10 cellular contexts compared by ENCODE assay signal in the genomic region with DNA sequence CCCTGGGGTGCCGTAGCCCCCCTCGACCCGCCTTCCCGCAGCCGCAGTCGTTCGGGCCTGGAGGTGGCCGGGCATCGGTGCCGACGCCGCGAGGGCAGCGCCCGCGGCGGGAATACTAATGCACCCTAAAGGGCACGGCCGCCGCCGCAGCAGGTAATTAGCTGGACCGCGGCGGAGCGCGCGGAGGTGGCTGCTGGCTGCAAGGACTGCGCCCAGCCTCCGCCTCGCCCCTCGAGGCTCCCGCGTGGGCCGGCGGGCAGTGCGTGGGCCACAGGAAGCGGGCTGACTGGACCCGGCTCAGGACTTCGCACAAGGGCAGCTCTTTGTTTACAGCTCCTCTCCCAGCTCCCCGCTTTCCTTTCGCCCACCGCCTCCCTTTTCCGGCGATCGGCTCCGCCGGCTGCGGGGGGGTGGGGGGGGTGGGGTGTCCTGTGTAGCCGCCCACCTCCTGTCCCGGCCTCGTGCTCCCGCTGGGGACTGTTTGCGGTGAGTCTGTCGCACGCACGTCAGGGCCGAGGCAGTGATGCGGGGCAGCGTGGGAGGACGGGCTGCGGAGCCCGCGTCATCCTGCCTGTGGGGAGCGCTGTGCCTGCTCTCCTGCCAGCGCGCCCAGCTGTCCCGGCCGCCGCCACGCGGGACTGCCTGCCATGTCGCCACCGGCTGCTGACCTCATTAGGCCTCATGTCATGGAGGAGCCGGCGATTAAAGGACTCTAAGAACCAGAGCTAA. TPM values are rescaled to one million over a fixed set of nuclear protein-coding genes. Genes with fewer than 3 reads are reported as not detected.
A peak's percentile ranks its signal among the peaks of the same experiment; 100 is the strongest.
DNase-seq lines count a peak whose midpoint lies in the region; ATAC-seq and TF ChIP-seq lines count a peak whose summit lies in the region.
"Had no signal": no experiment of that assay in that cellular context is flagged by ENCODE, and none has a peak within 500 bp of the region (broad histone marks: within the 10 kb centered on the region; RNA-seq: fewer than 3 reads in every experiment).

No MANE protein-coding gene starts in this region.

- intact Hi-C loops in activated T-helper 1 cell treated with anti-CD3 and anti-CD28 coated beads, Interleukin-12 subunit alpha, Interleukin-12 subunit beta, Interleukin-2, Interleukin-4 antibody, amounts not matched to agents 30 ng/mL and 10 ng/mL and 1 ng/mL, durations not matched to agents 14 hours and 24 hours and 36 hours (cut with micrococcal nuclease): no loop called here
- intact Hi-C loops in posterior vena cava (cut with DNase I): no loop called here

- H3K27ac ChIP-seq in cardiac muscle cell: no peak overlapping the region
- H3K27ac ChIP-seq in effector memory CD4-positive, alpha-beta T cell (ENCODE audit: insufficient read depth, low read length, poor library complexity, severe bottlenecking): no peak overlapping the region
- H3K27ac ChIP-seq: neutrophil had no signal

- DNase-seq in AG09309 (ENCODE audit: low read depth) (no peak), cardiac muscle cell (ENCODE audit: low read depth in 1 of 2, low spot score in 1 of 2) (peak; percentile 56 to 57), posterior vena cava (ENCODE audit: low spot score) (peak; percentile 86), activated gamma-delta T cell (lab: John Stamatoyannopoulos, UW) (no peak)
- no peak for DNase-seq in activated T-helper 1 cell treated with anti-CD3 and anti-CD28 coated beads, Interleukin-12 subunit alpha, Interleukin-12 subunit beta, Interleukin-2, Interleukin-4 antibody, amounts not matched to agents 30 ng/mL and 10 ng/mL and 1 ng/mL, durations not matched to agents 14 hours and 24 hours and 36 hours (ENCODE audit: low spot score)
- DNase-seq in effector memory CD4-positive, alpha-beta T cell: no peak

- ATAC-seq in GM18502 (IDR thresholded peaks at IDR 0.05; ENCODE audit: poor library complexity, unreplicated experiment) (peak; percentile 82), HG03095 (IDR thresholded peaks at IDR 0.05; ENCODE audit: unreplicated experiment) (peak; percentile 66)

- no peaks in the 10 kb centered on the region for H3K9me3 Mint-ChIP-seq in activated T-helper 1 cell treated with anti-CD3 and anti-CD28 coated beads, Interleukin-12 subunit alpha, Interleukin-12 subunit beta, Interleukin-2, Interleukin-4 antibody, amounts not matched to agents 30 ng/mL and 10 ng/mL and 1 ng/mL, durations not matched to agents 14 hours and 24 hours and 36 hours

- peak overlapping the region; percentile 11 for H3K27ac Mint-ChIP-seq in activated T-helper 1 cell treated with anti-CD3 and anti-CD28 coated beads, Interleukin-12 subunit alpha, Interleukin-12 subunit beta, Interleukin-2, Interleukin-4 antibody, amounts not matched to agents 30 ng/mL and 10 ng/mL and 1 ng/mL, durations not matched to agents 14 hours and 24 hours and 36 hours

- no peaks in the 10 kb centered on the region for H3K36me3 ChIP-seq in cardiac muscle cell
- H3K36me3 ChIP-seq in effector memory CD4-positive, alpha-beta T cell (ENCODE audit: control insufficient read depth, insufficient read depth, low read length): no peaks in the 10 kb centered on the region
- H3K36me3 ChIP-seq: neutrophil had no signal

- H3K36me3 Mint-ChIP-seq in activated T-helper 1 cell treated with anti-CD3 and anti-CD28 coated beads, Interleukin-12 subunit alpha, Interleukin-12 subunit beta, Interleukin-2, Interleukin-4 antibody, amounts not matched to agents 30 ng/mL and 10 ng/mL and 1 ng/mL, durations not matched to agents 14 hours and 24 hours and 36 hours (ENCODE audit: low read depth): no peaks in the 10 kb centered on the region

- H3K4me1 ChIP-seq in cardiac muscle cell (ENCODE audit: low read depth): peaks cover 7% of the 10 kb centered on the region
- no peaks in the 10 kb centered on the region for H3K4me1 ChIP-seq in effector memory CD4-positive, alpha-beta T cell (ENCODE audit: control insufficient read depth, insufficient read depth, low read length, poor library complexity, severe bottlenecking)

- H3K4me3 Mint-ChIP-seq in activated T-helper 1 cell treated with anti-CD3 and anti-CD28 coated beads, Interleukin-12 subunit alpha, Interleukin-12 subunit beta, Interleukin-2, Interleukin-4 antibody, amounts not matched to agents 30 ng/mL and 10 ng/mL and 1 ng/mL, durations not matched to agents 14 hours and 24 hours and 36 hours: no peak overlapping the region

- H3K4me1 Mint-ChIP-seq in activated T-helper 1 cell treated with anti-CD3 and anti-CD28 coated beads, Interleukin-12 subunit alpha, Interleukin-12 subunit beta, Interleukin-2, Interleukin-4 antibody, amounts not matched to agents 30 ng/mL and 10 ng/mL and 1 ng/mL, durations not matched to agents 14 hours and 24 hours and 36 hours (ENCODE audit: low read depth): peaks cover 13% of the 10 kb centered on the region

- peaks cover 76% of the 10 kb centered on the region for H3K27me3 ChIP-seq in cardiac muscle cell
- H3K27me3 ChIP-seq in effector memory CD4-positive, alpha-beta T cell (replicated peaks; ENCODE audit: control insufficient read depth, insufficient read depth, low read length, poor library complexity, severe bottlenecking): no peaks in the 10 kb centered on the region

- peak overlapping the region; percentile 34 for H3K4me3 ChIP-seq in AG09309 (ENCODE audit: control insufficient read depth, low read depth, low read length)
- H3K4me3 ChIP-seq in cardiac muscle cell: peak overlapping the region; percentile 24
- H3K4me3 ChIP-seq in effector memory CD4-positive, alpha-beta T cell (ENCODE audit: insufficient read depth, low read depth, low read length, poor library complexity, severe bottlenecking): no peak overlapping the region

- no peak for TF ChIP-seq CTCF in AG09309 (IDR thresholded peaks at IDR 0.05; ENCODE audit: control insufficient read depth, insufficient read depth, low read depth, low read length, missing control alignments)
- peak; percentile 16 for TF ChIP-seq CTCF in cardiac muscle cell (IDR thresholded peaks at IDR 0.05; ENCODE audit: low read depth, low read length)

- H3K9me3 ChIP-seq in cardiac muscle cell (ENCODE audit: low read depth): no peaks in the 10 kb centered on the region
- no peaks in the 10 kb centered on the region for H3K9me3 ChIP-seq in effector memory CD4-positive, alpha-beta T cell (ENCODE audit: control insufficient read depth, low read length)
- H3K9me3 ChIP-seq: neutrophil had no signal

- H3K27me3 Mint-ChIP-seq in activated T-helper 1 cell treated with anti-CD3 and anti-CD28 coated beads, Interleukin-12 subunit alpha, Interleukin-12 subunit beta, Interleukin-2, Interleukin-4 antibody, amounts not matched to agents 30 ng/mL and 10 ng/mL and 1 ng/mL, durations not matched to agents 14 hours and 24 hours and 36 hours (ENCODE audit: insufficient read depth): peaks cover 36% of the 10 kb centered on the region

RNA-seq across cellular contexts. Expression of gene GRIK4, which starts 53.2 kb away (rescaled TPM):
- 0.16 TPM in 1 of 2 replicates, not detected in the other for total RNA-seq in activated T-helper 1 cell treated with anti-CD3 and anti-CD28 coated beads, Interleukin-12 subunit alpha, Interleukin-12 subunit beta, Interleukin-2, Interleukin-4 antibody, amounts not matched to agents 30 ng/mL and 10 ng/mL and 1 ng/mL, durations not matched to agents 14 hours and 24 hours and 36 hours
- 0.11 and 0.45 TPM in 2 replicates for total RNA-seq in cardiac muscle cell
- polyA plus RNA-seq in cardiac muscle cell: 0.05 and 0.28 TPM in 2 replicates
- under 1 TPM in 1 of 2 donors, not detected in 1; 0.19 TPM for total RNA-seq in posterior vena cava
- total RNA-seq: HT1080 had no signal

Comparison
In these comparisons a context has a peak if more than half of its experiments do, and no peak if none do; other contexts are left out.
1. DNase-seq: peak in cardiac muscle cell (2 of 2) and posterior vena cava (single experiment); none in AG09309 (single experiment), activated T-helper 1 cell treated with anti-CD3 and anti-CD28 coated beads, Interleukin-12 subunit alpha, Interleukin-12 subunit beta, Interleukin-2, Interleukin-4 antibody, amounts not matched to agents 30 ng/mL and 10 ng/mL and 1 ng/mL, durations not matched to agents 14 hours and 24 hours and 36 hours (single experiment), activated gamma-delta T cell (single experiment) and effector memory CD4-positive, alpha-beta T cell (0 of 3).